ENCODE assay signal across 8 cellular contexts in genomic region chr7:27740449-27741086, GRCh38. TPM values are rescaled to one million over a fixed set of nuclear protein-coding genes. Genes with fewer than 3 reads are reported as not detected.
A peak's percentile ranks its signal among the peaks of the same experiment; 100 is the strongest.
DNase-seq lines count a peak whose midpoint lies in the region; ATAC-seq, FAIRE-seq and TF ChIP-seq lines count a peak whose summit lies in the region.

No MANE protein-coding gene starts in this region.

- H3K27ac ChIP-seq in A549 (peak overlapping the region; percentile 91 to 92), VCaP (peak overlapping the region; percentile 85), iPS-20b (ENCODE audit: low read length) (peak overlapping the region; percentile 86), small intestine (ENCODE audit: low read depth in 1 of 2, low read length in 1 of 2) (peak overlapping the region; percentile 98 to 100)

- peak; percentile 61 for TF ChIP-seq POLR2A in A549 (IDR thresholded peaks at IDR 0.05; ENCODE audit: low read length)

- ATAC-seq in A549 = peak; percentile 76 to 83
- peak; percentile 80 for ATAC-seq in GM18867 (IDR thresholded peaks at IDR 0.05; ENCODE audit: unreplicated experiment)
- peak; percentile 74 for ATAC-seq in HG03095 (IDR thresholded peaks at IDR 0.05; ENCODE audit: unreplicated experiment)

- TF ChIP-seq CTCF in A549 (IDR thresholded peaks at IDR 0.05) = no peak
- no peak for TF ChIP-seq CTCF in VCaP (conservative IDR thresholded peaks at IDR 0.05)

- POLR2A ChIA-PET in A549 (lab: Yijun Ruan, JAX) = interaction anchor here (0.6 to 2.2 kb wide), 14 partner anchors 10 to 561 kb away, joined by 3 to 9 read pairs (median 4); partner anchors contain the start of genes HIBADH and HOXA13

- H3K27me3 ChIP-seq in iPS-20b (ENCODE audit: insufficient read depth, low read length) = no peaks in the 10 kb centered on the region
- no peaks in the 10 kb centered on the region for H3K27me3 ChIP-seq in small intestine (ENCODE audit: control insufficient read depth in 2 of 2, insufficient read depth in 2 of 2, low read length in 2 of 2)

- WGBS in A549 (ENCODE audit: missing lambda C conversion rate) = 2% methylated on average over 41 of the region's 49 CpGs
- 0 to 1% (median 0%) methylated on average over 49 of the region's 49 CpGs for WGBS in small intestine, 3 donors

- CTCF ChIA-PET in A549 (lab: Yijun Ruan, JAX) = interaction anchor here (0.5 to 2.7 kb wide), 17 partner anchors 10 to 1259 kb away, joined by 3 to 27 read pairs (median 3); partner anchors contain the start of gene HIBADH

- no peaks in the 10 kb centered on the region for H3K9me3 ChIP-seq in A549
- no peaks in the 10 kb centered on the region for H3K9me3 ChIP-seq in iPS-20b (ENCODE audit: insufficient read depth, low read depth, low read length)
- H3K9me3 ChIP-seq in small intestine (ENCODE audit: control insufficient read depth, low read depth) = no peaks in the 10 kb centered on the region

- peak overlapping the region; percentile 95 for H3K9ac ChIP-seq in iPS-20b (ENCODE audit: low read depth, low read length)

- peak overlapping the region; percentile 94 for H3K4me3 ChIP-seq in A549
- H3K4me3 ChIP-seq in iPS-20b (ENCODE audit: low read length) = peak overlapping the region; percentile 90
- peak overlapping the region; percentile 90 to 92 for H3K4me3 ChIP-seq in small intestine (ENCODE audit: low read depth in 1 of 2, low read length in 2 of 2)

- no peaks in the 10 kb centered on the region for H3K36me3 ChIP-seq in iPS-20b (ENCODE audit: insufficient read depth, low read depth, low read length)
- no peaks in the 10 kb centered on the region for H3K36me3 ChIP-seq in small intestine (ENCODE audit: control insufficient read depth in 2 of 2, insufficient read depth in 2 of 2, low read length in 2 of 2)

- no peak for FAIRE-seq in A549 (lab: Jason Lieb, UNC)
- FAIRE-seq in small intestine (lab: Jason Lieb, UNC) = no peak

- DNase-seq in A549 (ENCODE audit: low read depth in 1 of 2, low spot score in 1 of 2) (peak; percentile 65 to 85), NCI-H2107 treated with DMSO at 0.1 percent for 48 hours (lab: John Stamatoyannopoulos, UW; ENCODE audit: unreplicated experiment) (peak; percentile 90), T47D (ENCODE audit: low read depth in 1 of 2, low spot score in 1 of 2) (peak; percentile 66 to 99), small intestine (peak; percentile 98)

- peak overlapping the region; percentile 95 for H3K4me2 ChIP-seq in A549

- H3K4me1 ChIP-seq in A549 (peaks cover 34% of the 10 kb centered on the region), iPS-20b (ENCODE audit: insufficient read depth, low read length) (peaks cover 8% of the 10 kb centered on the region; the same call in 1 of the 2 replicates), small intestine (ENCODE audit: control insufficient read depth in 2 of 2, insufficient read depth in 1 of 2, low read depth in 1 of 2, low read length in 1 of 2) (peaks cover 0 to 2% of the 10 kb centered on the region in 2 donors)

- no peak for TF ChIP-seq EP300 in A549 (IDR thresholded peaks at IDR 0.05)

- TF ChIP-seq RAD21 in A549 (conservative IDR thresholded peaks at IDR 0.05 in 1 of 2, IDR thresholded peaks at IDR 0.05 in 1 of 2) = no peak

- in situ Hi-C loops in T47D (cut with HindIII; ENCODE audit: low pct_unique_long_range_greater_than_20kb, low sequenced_read_pairs) = no loop called here

TF ChIP-seq in A549, 52 proteins besides CTCF, POLR2A, EP300 and RAD21:
- peak; percentile 70 for TF ChIP-seq PHF8 (IDR thresholded peaks at IDR 0.05; ENCODE audit: borderline replicate concordance, low read depth)
- no peak for TF ChIP-seq HOXB5 (CRISPR knock-in tag; IDR thresholded peaks at IDR 0.05)
- TF ChIP-seq RARB (CRISPR knock-in tag; IDR thresholded peaks at IDR 0.05) = no peak
- no peak for TF ChIP-seq JUNB (IDR thresholded peaks at IDR 0.05)
- TF ChIP-seq ZC3H11A (IDR thresholded peaks at IDR 0.05) = no peak
- TF ChIP-seq FOXS1 (CRISPR knock-in tag; IDR thresholded peaks at IDR 0.05) = no peak
- no peak for TF ChIP-seq KDM5A (IDR thresholded peaks at IDR 0.05)

RNA-seq across cellular contexts. Expression of gene TAX1BP1, which starts 0.6 kb away (rescaled TPM):
- polyA plus RNA-seq in A549 (2011; rRNA removed) = 180 and 249 TPM in 2 replicates
- polyA plus RNA-seq in A549 (2012; cell fraction: cytosol; rRNA removed) = 39.8 and 45.1 TPM in 2 replicates
- 42.3 and 74.6 TPM in 2 replicates for polyA plus RNA-seq in A549 (2012; cell fraction: nucleus; rRNA removed)
- polyA plus RNA-seq in A549 (2017; fragmentation: RNase III; extraction: RNeasy Plus Mini Kit Qiagen cat#74134 plus additional on column Dnase treatment) = 105 to 111 TPM (median 105 TPM) in 3 replicates
- 127 and 210 TPM in 2 replicates for polyA minus RNA-seq in A549 (2011; rRNA and poly(A)+ RNA removed)
- polyA plus RNA-seq in small intestine = 10 to 100 TPM; 60.8 to 82.3 (median 80.2) TPM

Comparison
In these comparisons a context has a peak if more than half of its experiments do, and no peak if none do; other contexts are left out.
1. Peak in every context shown above with its lines: DNase-seq, ATAC-seq, H3K4me3 ChIP-seq and H3K27ac ChIP-seq.